In genomic region chr4:105765690-105766407, GRCh38 we compare ENCODE assay signal across 13 cellular contexts. TPM values are rescaled to one million over a fixed set of nuclear protein-coding genes. Genes with fewer than 3 reads are reported as not detected.
DNase-seq lines count a peak whose midpoint lies in the region; ATAC-seq, FAIRE-seq and TF ChIP-seq lines count a peak whose summit lies in the region.
"Had no signal": no experiment of that assay in that cellular context is flagged by ENCODE, and none has a peak within 500 bp of the region (broad histone marks: within the 10 kb centered on the region; RNA-seq: fewer than 3 reads in every experiment).

No MANE protein-coding gene starts in this region.

- no peak overlapping the region for H3K4me3 Mint-ChIP-seq in Calu3 (ENCODE audit: low read depth, unreplicated experiment)
- H3K4me3 Mint-ChIP-seq: brain had no signal

- H3K27ac Mint-ChIP-seq in Calu3 (ENCODE audit: unreplicated experiment), result peak overlapping the region; percentile 76

- ATAC-seq in HG03378 (IDR thresholded peaks at IDR 0.05; ENCODE audit: unreplicated experiment), result no peak
- ATAC-seq: activated CD4-positive, CD25-positive, alpha-beta regulatory T cell treated with anti-CD3 and anti-CD28 coated beads, Interleukin-2, amount 50 U/mL, for 24 hours had no signal

- no peak overlapping the region for H3K27ac ChIP-seq in coronary artery

- TF ChIP-seq CTCF in Calu3 (IDR thresholded peaks at IDR 0.05; ENCODE audit: unreplicated experiment) (no peak), bronchial epithelial cell (IDR thresholded peaks at IDR 0.05; ENCODE audit: insufficient read depth, low read length, severe bottlenecking) (no peak), coronary artery (IDR thresholded peaks at IDR 0.05) (no peak)

- H3K36me3 ChIP-seq in MG63 (no peaks in the 10 kb centered on the region), bronchial epithelial cell (ENCODE audit: control insufficient read depth, insufficient read depth, low read length) (no peaks in the 10 kb centered on the region)

- no peak overlapping the region for H3K4me3 ChIP-seq in MG63
- H3K4me3 ChIP-seq in bronchial epithelial cell (ENCODE audit: low read depth, low read length), result no peak overlapping the region
- H3K4me3 ChIP-seq in coronary artery, result no peak overlapping the region
- H3K4me3 ChIP-seq: lung had no signal

- H3K4me1 Mint-ChIP-seq in Calu3 (ENCODE audit: low read depth, unreplicated experiment), result peaks cover 19% of the 10 kb centered on the region

- no TSS peak for BruUV-seq in Calu3 (replicated peaks; lab: Mats Ljungman, UMichigan)

- H3K27me3 Mint-ChIP-seq in Calu3 (ENCODE audit: unreplicated experiment), result no peaks in the 10 kb centered on the region
- H3K27me3 Mint-ChIP-seq: brain had no signal

- FAIRE-seq in bronchial epithelial cell (lab: Jason Lieb, UNC), result peak; percentile 94

- H3K27me3 ChIP-seq in MG63 (no peaks in the 10 kb centered on the region), bronchial epithelial cell (ENCODE audit: control insufficient read depth, insufficient read depth, low read length) (no peaks in the 10 kb centered on the region)

- DNase-seq in Calu3, result peak; percentile 53
- peak; percentile 69 for DNase-seq in MG63
- peak; percentile 94 for DNase-seq in bronchial epithelial cell (ENCODE audit: low read depth)
- peak; percentile 91 to 92 for DNase-seq in lung microvascular endothelial cell (ENCODE audit: low read depth in 2 of 2)
- no peak for DNase-seq in coronary artery (ENCODE audit: low spot score)
- no peak for DNase-seq in NCI-H748 treated with DMSO at 0.1 percent for 48 hours (lab: John Stamatoyannopoulos, UW)
- DNase-seq in NCI-H2107 treated with DMSO at 0.1 percent for 48 hours (lab: John Stamatoyannopoulos, UW; ENCODE audit: unreplicated experiment), result no peak
- DNase-seq: NCI-H1417; stimulated activated CD4-positive, alpha-beta T cell treated with anti-CD3 and anti-CD28 coated beads, Interleukin-4, amount 100 ng/mL, for 24 hours had no signal

- intact Hi-C loops in Calu3 (cut with micrococcal nuclease; ENCODE audit: unreplicated experiment), result no loop called here

- CTCF ChIA-PET in Calu3 (lab: Charles Lee), result no interaction called here

- no peaks in the 10 kb centered on the region for H3K36me3 Mint-ChIP-seq in Calu3 (ENCODE audit: insufficient read depth, unreplicated experiment)

- no peaks in the 10 kb centered on the region for H3K9me3 ChIP-seq in MG63

- no peaks in the 10 kb centered on the region for H3K9me3 Mint-ChIP-seq in Calu3 (ENCODE audit: low read depth, unreplicated experiment)

RNA-seq across cellular contexts. Expression of gene GSTCD, which starts 57.3 kb away (rescaled TPM):
- total RNA-seq in Calu3 (2022) (22.5 and 23.9 TPM in 2 replicates), bronchial epithelial cell (13.7 and 17.1 TPM in 2 replicates), lung microvascular endothelial cell (5.4 and 5.9 TPM in 2 replicates)
- 10.4 and 10.9 TPM in 2 replicates for total RNA-seq in MG63 (2014; rRNA removed; shearing (Covaris generic); ENCODE audit: low replicate concordance)

RNA-seq across cellular contexts. Expression of gene INTS12, which starts 57.4 kb away (rescaled TPM):
- 11.8 and 13.4 TPM in 2 replicates for total RNA-seq in Calu3 (2022)
- 8.3 and 14.0 TPM in 2 replicates for total RNA-seq in MG63 (2014; rRNA removed; shearing (Covaris generic); ENCODE audit: low replicate concordance)
- 24.7 and 30.0 TPM in 2 replicates for total RNA-seq in bronchial epithelial cell
- total RNA-seq in lung microvascular endothelial cell, result 8.1 and 12.1 TPM in 2 replicates

Comparison
In these comparisons a context has a peak if more than half of its experiments do, and no peak if none do; other contexts are left out.
1. DNase-seq: peak in Calu3 (single experiment), MG63 (single experiment), bronchial epithelial cell (single experiment) and lung microvascular endothelial cell (2 of 2); none in coronary artery (single experiment), NCI-H748 treated with DMSO at 0.1 percent for 48 hours (single experiment) and NCI-H2107 treated with DMSO at 0.1 percent for 48 hours (single experiment).